Comparison of ENCODE assay signal across 1 cellular context in genomic region chr17:12664894-12665262, GRCh38.
TF ChIP-seq lines count a peak whose summit lies in the region.

No MANE protein-coding gene starts in this region.

TF ChIP-seq in liver, 16 proteins besides CTCF, POLR2A, EP300 and RAD21 (continued from another document):
- TF ChIP-seq MAX (IDR thresholded peaks at IDR 0.05) = no peak
- TF ChIP-seq TAF1 (conservative IDR thresholded peaks at IDR 0.05) = no peak
- TF ChIP-seq YY1 (IDR thresholded peaks at IDR 0.05) = no peak
- TF ChIP-seq SP1 (IDR thresholded peaks at IDR 0.05) = no peak
- TF ChIP-seq ATF3 (IDR thresholded peaks at IDR 0.05) = no peak
- TF ChIP-seq FOXA2 (IDR thresholded peaks at IDR 0.05) = no peak
- TF ChIP-seq NR2F2 (IDR thresholded peaks at IDR 0.05) = no peak
- no peak for TF ChIP-seq REST (IDR thresholded peaks at IDR 0.05)
- no peak for TF ChIP-seq GABPA (IDR thresholded peaks at IDR 0.05 in 1 of 2, conservative IDR thresholded peaks at IDR 0.05 in 1 of 2)
- TF ChIP-seq ZBTB33 (IDR thresholded peaks at IDR 0.05) = no peak
- no peak for TF ChIP-seq HNF4A (conservative IDR thresholded peaks at IDR 0.05)
